In the genomic region with DNA sequence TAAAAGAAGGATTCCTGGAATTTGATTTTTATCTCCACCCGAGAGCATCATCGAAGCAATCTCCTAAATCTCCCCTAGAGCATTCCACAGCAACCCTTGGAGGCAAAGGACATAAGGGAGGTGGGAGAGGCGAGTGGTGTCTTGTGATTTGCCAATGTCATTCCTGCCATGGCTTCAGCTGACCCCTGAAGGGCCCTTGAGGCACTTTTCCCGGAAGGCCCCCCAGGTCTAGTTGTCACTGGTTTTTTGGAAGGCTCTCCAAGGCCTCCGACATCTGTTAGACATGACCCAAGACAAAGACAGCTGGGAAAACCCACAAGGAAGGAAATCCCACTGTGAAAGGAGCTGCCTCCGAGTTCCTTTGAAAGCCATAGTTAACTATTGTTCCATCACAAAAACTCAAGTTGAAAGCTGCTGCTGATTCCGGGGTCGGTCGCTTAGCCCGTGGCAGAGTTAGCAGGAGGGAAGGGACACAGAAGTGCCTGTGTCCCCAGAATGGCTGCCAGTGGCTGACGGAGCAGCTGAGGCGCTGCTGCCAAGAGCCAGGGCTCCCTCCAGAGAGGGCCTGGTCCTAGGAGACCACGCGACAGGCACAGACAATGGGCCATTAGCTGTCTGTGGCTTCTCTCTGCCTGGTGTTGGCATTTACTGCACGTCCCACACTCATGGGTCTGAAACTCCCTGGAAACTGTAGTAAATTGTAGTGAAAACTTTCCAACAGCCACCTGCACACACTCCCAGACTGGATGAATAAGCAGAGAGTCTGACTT, we compare ENCODE assay signal across 12 cellular contexts. TPM values are rescaled to one million over a fixed set of nuclear protein-coding genes. Genes with fewer than 3 reads are reported as not detected.
DNase-seq lines count a peak whose midpoint lies in the region; ATAC-seq lines count a peak whose summit lies in the region.
"Had no signal": no experiment of that assay in that cellular context is flagged by ENCODE, and none has a peak within 500 bp of the region (broad histone marks: within the 10 kb centered on the region; RNA-seq: fewer than 3 reads in every experiment).

No MANE protein-coding gene starts in this region.

- H3K36me3 ChIP-seq in SK-N-MC (ENCODE audit: insufficient read depth, low read length), result no peaks in the 10 kb centered on the region

- peak; percentile 77 to 79 for ATAC-seq in left cardiac atrium
- ATAC-seq in HG03520 (IDR thresholded peaks at IDR 0.05; ENCODE audit: unreplicated experiment), result no peak
- no peak for ATAC-seq in GM19467 (IDR thresholded peaks at IDR 0.05; ENCODE audit: unreplicated experiment)

- intact Hi-C loops in left cardiac atrium (cut with DNase I), result loop anchor here in 1 of 2 donors (10.0 kb wide), 1 partner anchor 156 kb away; no protein-coding TSS in a partner anchor

- H3K27ac ChIP-seq in SK-N-MC, result no peak overlapping the region

- in situ Hi-C loops in G401 (cut with HindIII; ENCODE audit: low sequenced_read_pairs), result no loop called here

- DNase-seq in G401 (ENCODE audit: low spot score) (peak; percentile 45), SK-N-MC (ENCODE audit: low read depth, low spot score) (no peak), left cardiac atrium (no peak), nucleus accumbens (lab: John Stamatoyannopoulos, UW) (peak; percentile 14 to 97 (median 86)), DMS 273 (lab: John Stamatoyannopoulos, UW; ENCODE audit: unreplicated experiment) (no peak), NCI-H1694 treated with DMSO at 0.1 percent for 48 hours (lab: John Stamatoyannopoulos, UW) (no peak)
- DNase-seq: activated naive CD4-positive, alpha-beta T cell; NCI-H1417 treated with DMSO at 0.1 percent for 48 hours; NCI-H774; stimulated activated naive CD4-positive, alpha-beta T cell treated with Interleukin-2 at 50 U/mL for 16 hours had no signal

- H3K9me3 ChIP-seq in SK-N-MC (ENCODE audit: low read depth, low read length), result no peaks in the 10 kb centered on the region

- no peak overlapping the region for H3K9ac ChIP-seq in SK-N-MC (ENCODE audit: insufficient read length)

- H3K4me3 ChIP-seq in SK-N-MC, result peak overlapping the region; percentile 41

RNA-seq across cellular contexts. Expression of gene TRIO, which starts 24.4 kb away (rescaled TPM):
- 42.1 and 50.0 TPM in 2 replicates for total RNA-seq in G401 (2014; rRNA removed; shearing (Covaris generic))
- 10 to 100 TPM; 50.4 to 60.8 TPM for total RNA-seq in left cardiac atrium

Comparison
In these comparisons a context has a peak if more than half of its experiments do, and no peak if none do; other contexts are left out.
1. DNase-seq: peak in G401 (single experiment) and nucleus accumbens (56 of 56); none in SK-N-MC (single experiment), left cardiac atrium (single experiment), DMS 273 (single experiment) and NCI-H1694 treated with DMSO at 0.1 percent for 48 hours (single experiment).
2. ATAC-seq: peak in left cardiac atrium (2 of 2); none in HG03520 (single experiment) and GM19467 (single experiment).